ENCODE assay signal across 1 cellular context in the genomic region with DNA sequence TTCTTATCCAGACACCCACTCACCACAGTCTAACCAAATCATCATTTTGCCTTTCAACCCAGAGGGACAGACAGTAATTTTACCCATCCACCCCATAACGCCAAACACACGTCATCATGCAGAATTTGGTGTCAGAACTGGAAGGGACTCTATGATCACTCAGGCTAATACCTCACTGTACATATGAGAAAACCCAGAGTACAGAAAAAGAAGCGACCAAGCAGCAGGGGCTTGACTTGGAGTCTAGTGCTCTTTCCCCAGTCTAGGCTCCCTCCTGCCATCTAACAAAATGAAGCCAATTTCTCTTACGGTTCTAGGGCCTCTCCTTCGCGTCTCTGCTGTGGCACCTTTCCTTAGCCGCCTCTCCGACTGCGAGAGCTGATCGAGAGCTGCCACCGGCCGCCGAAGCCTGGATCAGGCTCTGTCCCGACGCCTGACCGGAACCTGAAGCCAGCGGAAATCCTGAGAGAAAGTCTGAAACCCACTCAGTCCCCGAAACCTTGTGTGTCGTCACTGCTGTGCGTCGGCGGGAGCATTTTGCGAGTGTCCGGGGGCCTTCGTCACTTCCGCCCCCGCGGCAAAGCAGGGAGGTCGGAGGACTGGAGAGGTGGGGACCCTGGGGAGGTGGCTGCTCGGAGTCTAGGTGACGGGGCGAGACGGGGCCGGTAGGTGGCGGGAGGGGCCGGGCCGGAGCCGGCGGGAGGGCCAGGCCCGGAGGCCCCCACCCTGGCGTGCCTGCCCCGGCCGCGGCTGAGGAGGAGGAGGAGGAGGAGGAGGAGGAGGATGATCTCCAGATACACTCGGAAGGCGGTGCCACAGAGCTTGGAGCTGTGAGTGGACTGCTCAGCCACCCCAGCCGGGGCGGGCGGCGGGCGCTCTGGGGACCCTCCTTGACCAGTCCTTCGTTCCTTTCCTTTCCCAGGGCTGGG.
TF ChIP-seq lines count a peak whose summit lies in the region.

A gene (minus strand): TSS at position 452 of the 929 bp plus-strand sequence. CDS start 4,071 bp downstream, outside the sequence.
A gene (plus strand): TSS at position 563 of the 929 bp plus-strand sequence. CDS start 221 bp downstream, at position 784.

TF ChIP-seq in K562, 482 proteins besides CTCF, POLR2A, EP300 and RAD21 (continued from another document and continues in another):
- TF ChIP-seq, protein P1, sequence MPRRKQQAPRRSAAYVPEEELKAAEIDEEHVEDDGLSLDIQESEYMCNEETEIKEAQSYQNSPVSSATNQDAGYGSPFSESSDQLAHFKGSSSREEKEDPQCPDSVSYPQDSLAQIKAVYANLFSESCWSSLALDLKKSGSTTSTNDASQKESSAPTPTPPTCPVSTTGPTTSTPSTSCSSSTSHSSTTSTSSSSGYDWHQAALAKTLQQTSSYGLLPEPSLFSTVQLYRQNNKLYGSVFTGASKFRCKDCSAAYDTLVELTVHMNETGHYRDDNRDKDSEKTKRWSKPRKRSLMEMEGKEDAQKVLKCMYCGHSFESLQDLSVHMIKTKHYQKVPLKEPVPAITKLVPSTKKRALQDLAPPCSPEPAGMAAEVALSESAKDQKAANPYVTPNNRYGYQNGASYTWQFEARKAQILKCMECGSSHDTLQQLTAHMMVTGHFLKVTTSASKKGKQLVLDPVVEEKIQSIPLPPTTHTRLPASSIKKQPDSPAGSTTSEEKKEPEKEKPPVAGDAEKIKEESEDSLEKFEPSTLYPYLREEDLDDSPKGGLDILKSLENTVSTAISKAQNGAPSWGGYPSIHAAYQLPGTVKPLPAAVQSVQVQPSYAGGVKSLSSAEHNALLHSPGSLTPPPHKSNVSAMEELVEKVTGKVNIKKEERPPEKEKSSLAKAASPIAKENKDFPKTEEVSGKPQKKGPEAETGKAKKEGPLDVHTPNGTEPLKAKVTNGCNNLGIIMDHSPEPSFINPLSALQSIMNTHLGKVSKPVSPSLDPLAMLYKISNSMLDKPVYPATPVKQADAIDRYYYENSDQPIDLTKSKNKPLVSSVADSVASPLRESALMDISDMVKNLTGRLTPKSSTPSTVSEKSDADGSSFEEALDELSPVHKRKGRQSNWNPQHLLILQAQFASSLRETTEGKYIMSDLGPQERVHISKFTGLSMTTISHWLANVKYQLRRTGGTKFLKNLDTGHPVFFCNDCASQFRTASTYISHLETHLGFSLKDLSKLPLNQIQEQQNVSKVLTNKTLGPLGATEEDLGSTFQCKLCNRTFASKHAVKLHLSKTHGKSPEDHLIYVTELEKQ (CRISPR knock-in tag; IDR thresholded peaks at IDR 0.05): no peak
- TF ChIP-seq CBX1 (IDR thresholded peaks at IDR 0.05; ENCODE audit: low read depth) (peak; percentile 83), ZC3H11A (IDR thresholded peaks at IDR 0.05; ENCODE audit: low read depth, low read length) (no peak), CCNT2 (IDR thresholded peaks at IDR 0.05; ENCODE audit: borderline replicate concordance, extremely low read depth, insufficient read length, low read depth, low read length) (peak; percentile 98), HNRNPK (IDR thresholded peaks at IDR 0.05; ENCODE audit: low read depth, low read length, poor library complexity, severe bottlenecking) (no peak), ZNF766 (CRISPR knock-in tag; conservative IDR thresholded peaks at IDR 0.05) (0 out of 2 replicates have a peak, but pooled peaks have one; percentile 31), HDAC2 (IDR thresholded peaks at IDR 0.05) (peak; percentile 70), KLF16 (IDR thresholded peaks at IDR 0.05) (no peak), NBN (IDR thresholded peaks at IDR 0.05; ENCODE audit: low read depth) (peak; percentile 98), GATAD2B (IDR thresholded peaks at IDR 0.05; ENCODE audit: borderline replicate concordance) (no peak), MAFG (tag; conservative IDR thresholded peaks at IDR 0.05) (no peak), ZNF133 (CRISPR knock-in tag; IDR thresholded peaks at IDR 0.05) (no peak), ZNF143 (CRISPR knock-in tag; IDR thresholded peaks at IDR 0.05) (no peak), MIER1 (IDR thresholded peaks at IDR 0.05; ENCODE audit: low read depth) (no peak), SMAD2 (IDR thresholded peaks at IDR 0.05; ENCODE audit: low read depth, low read length) (no peak), ZNF174 (CRISPR knock-in tag; IDR thresholded peaks at IDR 0.05) (no peak)
- TF ChIP-seq, protein P2, sequence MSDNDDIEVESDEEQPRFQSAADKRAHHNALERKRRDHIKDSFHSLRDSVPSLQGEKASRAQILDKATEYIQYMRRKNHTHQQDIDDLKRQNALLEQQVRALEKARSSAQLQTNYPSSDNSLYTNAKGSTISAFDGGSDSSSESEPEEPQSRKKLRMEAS (CRISPR knock-in tag; IDR thresholded peaks at IDR 0.05): no peak
- TF ChIP-seq, protein P3, sequence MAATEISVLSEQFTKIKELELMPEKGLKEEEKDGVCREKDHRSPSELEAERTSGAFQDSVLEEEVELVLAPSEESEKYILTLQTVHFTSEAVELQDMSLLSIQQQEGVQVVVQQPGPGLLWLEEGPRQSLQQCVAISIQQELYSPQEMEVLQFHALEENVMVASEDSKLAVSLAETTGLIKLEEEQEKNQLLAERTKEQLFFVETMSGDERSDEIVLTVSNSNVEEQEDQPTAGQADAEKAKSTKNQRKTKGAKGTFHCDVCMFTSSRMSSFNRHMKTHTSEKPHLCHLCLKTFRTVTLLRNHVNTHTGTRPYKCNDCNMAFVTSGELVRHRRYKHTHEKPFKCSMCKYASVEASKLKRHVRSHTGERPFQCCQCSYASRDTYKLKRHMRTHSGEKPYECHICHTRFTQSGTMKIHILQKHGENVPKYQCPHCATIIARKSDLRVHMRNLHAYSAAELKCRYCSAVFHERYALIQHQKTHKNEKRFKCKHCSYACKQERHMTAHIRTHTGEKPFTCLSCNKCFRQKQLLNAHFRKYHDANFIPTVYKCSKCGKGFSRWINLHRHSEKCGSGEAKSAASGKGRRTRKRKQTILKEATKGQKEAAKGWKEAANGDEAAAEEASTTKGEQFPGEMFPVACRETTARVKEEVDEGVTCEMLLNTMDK (IDR thresholded peaks at IDR 0.05; ENCODE audit: borderline replicate concordance, insufficient read depth, low read depth, low read length, poor library complexity, severe bottlenecking): peak; percentile 75
- TF ChIP-seq, protein P4, sequence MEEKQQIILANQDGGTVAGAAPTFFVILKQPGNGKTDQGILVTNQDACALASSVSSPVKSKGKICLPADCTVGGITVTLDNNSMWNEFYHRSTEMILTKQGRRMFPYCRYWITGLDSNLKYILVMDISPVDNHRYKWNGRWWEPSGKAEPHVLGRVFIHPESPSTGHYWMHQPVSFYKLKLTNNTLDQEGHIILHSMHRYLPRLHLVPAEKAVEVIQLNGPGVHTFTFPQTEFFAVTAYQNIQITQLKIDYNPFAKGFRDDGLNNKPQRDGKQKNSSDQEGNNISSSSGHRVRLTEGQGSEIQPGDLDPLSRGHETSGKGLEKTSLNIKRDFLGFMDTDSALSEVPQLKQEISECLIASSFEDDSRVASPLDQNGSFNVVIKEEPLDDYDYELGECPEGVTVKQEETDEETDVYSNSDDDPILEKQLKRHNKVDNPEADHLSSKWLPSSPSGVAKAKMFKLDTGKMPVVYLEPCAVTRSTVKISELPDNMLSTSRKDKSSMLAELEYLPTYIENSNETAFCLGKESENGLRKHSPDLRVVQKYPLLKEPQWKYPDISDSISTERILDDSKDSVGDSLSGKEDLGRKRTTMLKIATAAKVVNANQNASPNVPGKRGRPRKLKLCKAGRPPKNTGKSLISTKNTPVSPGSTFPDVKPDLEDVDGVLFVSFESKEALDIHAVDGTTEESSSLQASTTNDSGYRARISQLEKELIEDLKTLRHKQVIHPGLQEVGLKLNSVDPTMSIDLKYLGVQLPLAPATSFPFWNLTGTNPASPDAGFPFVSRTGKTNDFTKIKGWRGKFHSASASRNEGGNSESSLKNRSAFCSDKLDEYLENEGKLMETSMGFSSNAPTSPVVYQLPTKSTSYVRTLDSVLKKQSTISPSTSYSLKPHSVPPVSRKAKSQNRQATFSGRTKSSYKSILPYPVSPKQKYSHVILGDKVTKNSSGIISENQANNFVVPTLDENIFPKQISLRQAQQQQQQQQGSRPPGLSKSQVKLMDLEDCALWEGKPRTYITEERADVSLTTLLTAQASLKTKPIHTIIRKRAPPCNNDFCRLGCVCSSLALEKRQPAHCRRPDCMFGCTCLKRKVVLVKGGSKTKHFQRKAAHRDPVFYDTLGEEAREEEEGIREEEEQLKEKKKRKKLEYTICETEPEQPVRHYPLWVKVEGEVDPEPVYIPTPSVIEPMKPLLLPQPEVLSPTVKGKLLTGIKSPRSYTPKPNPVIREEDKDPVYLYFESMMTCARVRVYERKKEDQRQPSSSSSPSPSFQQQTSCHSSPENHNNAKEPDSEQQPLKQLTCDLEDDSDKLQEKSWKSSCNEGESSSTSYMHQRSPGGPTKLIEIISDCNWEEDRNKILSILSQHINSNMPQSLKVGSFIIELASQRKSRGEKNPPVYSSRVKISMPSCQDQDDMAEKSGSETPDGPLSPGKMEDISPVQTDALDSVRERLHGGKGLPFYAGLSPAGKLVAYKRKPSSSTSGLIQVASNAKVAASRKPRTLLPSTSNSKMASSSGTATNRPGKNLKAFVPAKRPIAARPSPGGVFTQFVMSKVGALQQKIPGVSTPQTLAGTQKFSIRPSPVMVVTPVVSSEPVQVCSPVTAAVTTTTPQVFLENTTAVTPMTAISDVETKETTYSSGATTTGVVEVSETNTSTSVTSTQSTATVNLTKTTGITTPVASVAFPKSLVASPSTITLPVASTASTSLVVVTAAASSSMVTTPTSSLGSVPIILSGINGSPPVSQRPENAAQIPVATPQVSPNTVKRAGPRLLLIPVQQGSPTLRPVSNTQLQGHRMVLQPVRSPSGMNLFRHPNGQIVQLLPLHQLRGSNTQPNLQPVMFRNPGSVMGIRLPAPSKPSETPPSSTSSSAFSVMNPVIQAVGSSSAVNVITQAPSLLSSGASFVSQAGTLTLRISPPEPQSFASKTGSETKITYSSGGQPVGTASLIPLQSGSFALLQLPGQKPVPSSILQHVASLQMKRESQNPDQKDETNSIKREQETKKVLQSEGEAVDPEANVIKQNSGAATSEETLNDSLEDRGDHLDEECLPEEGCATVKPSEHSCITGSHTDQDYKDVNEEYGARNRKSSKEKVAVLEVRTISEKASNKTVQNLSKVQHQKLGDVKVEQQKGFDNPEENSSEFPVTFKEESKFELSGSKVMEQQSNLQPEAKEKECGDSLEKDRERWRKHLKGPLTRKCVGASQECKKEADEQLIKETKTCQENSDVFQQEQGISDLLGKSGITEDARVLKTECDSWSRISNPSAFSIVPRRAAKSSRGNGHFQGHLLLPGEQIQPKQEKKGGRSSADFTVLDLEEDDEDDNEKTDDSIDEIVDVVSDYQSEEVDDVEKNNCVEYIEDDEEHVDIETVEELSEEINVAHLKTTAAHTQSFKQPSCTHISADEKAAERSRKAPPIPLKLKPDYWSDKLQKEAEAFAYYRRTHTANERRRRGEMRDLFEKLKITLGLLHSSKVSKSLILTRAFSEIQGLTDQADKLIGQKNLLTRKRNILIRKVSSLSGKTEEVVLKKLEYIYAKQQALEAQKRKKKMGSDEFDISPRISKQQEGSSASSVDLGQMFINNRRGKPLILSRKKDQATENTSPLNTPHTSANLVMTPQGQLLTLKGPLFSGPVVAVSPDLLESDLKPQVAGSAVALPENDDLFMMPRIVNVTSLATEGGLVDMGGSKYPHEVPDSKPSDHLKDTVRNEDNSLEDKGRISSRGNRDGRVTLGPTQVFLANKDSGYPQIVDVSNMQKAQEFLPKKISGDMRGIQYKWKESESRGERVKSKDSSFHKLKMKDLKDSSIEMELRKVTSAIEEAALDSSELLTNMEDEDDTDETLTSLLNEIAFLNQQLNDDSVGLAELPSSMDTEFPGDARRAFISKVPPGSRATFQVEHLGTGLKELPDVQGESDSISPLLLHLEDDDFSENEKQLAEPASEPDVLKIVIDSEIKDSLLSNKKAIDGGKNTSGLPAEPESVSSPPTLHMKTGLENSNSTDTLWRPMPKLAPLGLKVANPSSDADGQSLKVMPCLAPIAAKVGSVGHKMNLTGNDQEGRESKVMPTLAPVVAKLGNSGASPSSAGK (IDR thresholded peaks at IDR 0.05): peak; percentile 55; the same call in 1 of the 2 replicates
- TF ChIP-seq, protein P5, sequence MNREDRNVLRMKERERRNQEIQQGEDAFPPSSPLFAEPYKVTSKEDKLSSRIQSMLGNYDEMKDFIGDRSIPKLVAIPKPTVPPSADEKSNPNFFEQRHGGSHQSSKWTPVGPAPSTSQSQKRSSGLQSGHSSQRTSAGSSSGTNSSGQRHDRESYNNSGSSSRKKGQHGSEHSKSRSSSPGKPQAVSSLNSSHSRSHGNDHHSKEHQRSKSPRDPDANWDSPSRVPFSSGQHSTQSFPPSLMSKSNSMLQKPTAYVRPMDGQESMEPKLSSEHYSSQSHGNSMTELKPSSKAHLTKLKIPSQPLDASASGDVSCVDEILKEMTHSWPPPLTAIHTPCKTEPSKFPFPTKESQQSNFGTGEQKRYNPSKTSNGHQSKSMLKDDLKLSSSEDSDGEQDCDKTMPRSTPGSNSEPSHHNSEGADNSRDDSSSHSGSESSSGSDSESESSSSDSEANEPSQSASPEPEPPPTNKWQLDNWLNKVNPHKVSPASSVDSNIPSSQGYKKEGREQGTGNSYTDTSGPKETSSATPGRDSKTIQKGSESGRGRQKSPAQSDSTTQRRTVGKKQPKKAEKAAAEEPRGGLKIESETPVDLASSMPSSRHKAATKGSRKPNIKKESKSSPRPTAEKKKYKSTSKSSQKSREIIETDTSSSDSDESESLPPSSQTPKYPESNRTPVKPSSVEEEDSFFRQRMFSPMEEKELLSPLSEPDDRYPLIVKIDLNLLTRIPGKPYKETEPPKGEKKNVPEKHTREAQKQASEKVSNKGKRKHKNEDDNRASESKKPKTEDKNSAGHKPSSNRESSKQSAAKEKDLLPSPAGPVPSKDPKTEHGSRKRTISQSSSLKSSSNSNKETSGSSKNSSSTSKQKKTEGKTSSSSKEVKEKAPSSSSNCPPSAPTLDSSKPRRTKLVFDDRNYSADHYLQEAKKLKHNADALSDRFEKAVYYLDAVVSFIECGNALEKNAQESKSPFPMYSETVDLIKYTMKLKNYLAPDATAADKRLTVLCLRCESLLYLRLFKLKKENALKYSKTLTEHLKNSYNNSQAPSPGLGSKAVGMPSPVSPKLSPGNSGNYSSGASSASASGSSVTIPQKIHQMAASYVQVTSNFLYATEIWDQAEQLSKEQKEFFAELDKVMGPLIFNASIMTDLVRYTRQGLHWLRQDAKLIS (CRISPR knock-in tag; IDR thresholded peaks at IDR 0.05): peak; percentile 68
- TF ChIP-seq, protein P6, sequence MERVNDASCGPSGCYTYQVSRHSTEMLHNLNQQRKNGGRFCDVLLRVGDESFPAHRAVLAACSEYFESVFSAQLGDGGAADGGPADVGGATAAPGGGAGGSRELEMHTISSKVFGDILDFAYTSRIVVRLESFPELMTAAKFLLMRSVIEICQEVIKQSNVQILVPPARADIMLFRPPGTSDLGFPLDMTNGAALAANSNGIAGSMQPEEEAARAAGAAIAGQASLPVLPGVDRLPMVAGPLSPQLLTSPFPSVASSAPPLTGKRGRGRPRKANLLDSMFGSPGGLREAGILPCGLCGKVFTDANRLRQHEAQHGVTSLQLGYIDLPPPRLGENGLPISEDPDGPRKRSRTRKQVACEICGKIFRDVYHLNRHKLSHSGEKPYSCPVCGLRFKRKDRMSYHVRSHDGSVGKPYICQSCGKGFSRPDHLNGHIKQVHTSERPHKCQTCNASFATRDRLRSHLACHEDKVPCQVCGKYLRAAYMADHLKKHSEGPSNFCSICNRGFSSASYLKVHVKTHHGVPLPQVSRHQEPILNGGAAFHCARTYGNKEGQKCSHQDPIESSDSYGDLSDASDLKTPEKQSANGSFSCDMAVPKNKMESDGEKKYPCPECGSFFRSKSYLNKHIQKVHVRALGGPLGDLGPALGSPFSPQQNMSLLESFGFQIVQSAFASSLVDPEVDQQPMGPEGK (CRISPR knock-in tag; IDR thresholded peaks at IDR 0.05; ENCODE audit: borderline replicate concordance): no peak
